Comparison of ENCODE assay signal across 8 cellular contexts in genomic region chr7:30468791-30469190, GRCh38. TPM values are rescaled to one million over a fixed set of nuclear protein-coding genes. Genes with fewer than 3 reads are reported as not detected.
A peak's percentile ranks its signal among the peaks of the same experiment; 100 is the strongest.
DNase-seq lines count a peak whose midpoint lies in the region; ATAC-seq and TF ChIP-seq lines count a peak whose summit lies in the region.
"Had no signal": no experiment of that assay in that cellular context is flagged by ENCODE, and none has a peak within 500 bp of the region (broad histone marks: within the 10 kb centered on the region; RNA-seq: fewer than 3 reads in every experiment).

No MANE protein-coding gene starts in this region.

- in situ Hi-C loops in KBM-7 (cut with MboI; ENCODE audit: low pct_unique_long_range_greater_than_20kb, low sequenced_read_pairs) = no loop called here

- H3K4me1 ChIP-seq in tibial nerve = peaks cover 0 to 98% (median 84%) of the 10 kb centered on the region in 4 donors

- no peak for TF ChIP-seq EP300 in tibial nerve (IDR thresholded peaks at IDR 0.05)

- WGBS in tibial nerve, 2 donors = 32 to 36% methylated on average over 4 of the region's 4 CpGs

- peaks cover 48% of the 10 kb centered on the region for H3K4me1 Mint-ChIP-seq in activated T-helper 17 cell treated with anti-CD3 and anti-CD28 coated beads, Interleukin-2, amount 50 U/mL, for 72 hours
- peaks cover 74% of the 10 kb centered on the region for H3K4me1 Mint-ChIP-seq in mesothelial cell of epicardium

- H3K36me3 Mint-ChIP-seq in activated T-helper 17 cell treated with anti-CD3 and anti-CD28 coated beads, Interleukin-2, amount 50 U/mL, for 72 hours (ENCODE audit: low read depth) = peaks cover 4% of the 10 kb centered on the region
- no peaks in the 10 kb centered on the region for H3K36me3 Mint-ChIP-seq in mesothelial cell of epicardium

- no peak for ATAC-seq in activated T-helper 17 cell treated with anti-CD3 and anti-CD28 coated beads, Interleukin-2, amount 50 U/mL, for 72 hours (replicated peaks)
- no peak for ATAC-seq in GM21390 (IDR thresholded peaks at IDR 0.05; ENCODE audit: unreplicated experiment)

- H3K36me3 ChIP-seq in tibial nerve = no peaks in the 10 kb centered on the region

- no peaks in the 10 kb centered on the region for H3K9me3 ChIP-seq in tibial nerve

- H3K27me3 ChIP-seq in tibial nerve = no peaks in the 10 kb centered on the region

- TF ChIP-seq CTCF in mesothelial cell of epicardium (IDR thresholded peaks at IDR 0.05; ENCODE audit: unreplicated experiment) (no peak), tibial nerve (IDR thresholded peaks at IDR 0.05) (no peak)

- no peaks in the 10 kb centered on the region for H3K27me3 Mint-ChIP-seq in activated T-helper 17 cell treated with anti-CD3 and anti-CD28 coated beads, Interleukin-2, amount 50 U/mL, for 72 hours
- no peaks in the 10 kb centered on the region for H3K27me3 Mint-ChIP-seq in mesothelial cell of epicardium (ENCODE audit: low read depth)

- no peak for TF ChIP-seq POLR2A in tibial nerve (IDR thresholded peaks at IDR 0.05)

- H3K27ac ChIP-seq in epithelial cell of prostate = peak overlapping the region; percentile 74
- H3K27ac ChIP-seq in tibial nerve = peak overlapping the region; percentile 65 to 97 (median 82)

- H3K4me3 Mint-ChIP-seq in activated T-helper 17 cell treated with anti-CD3 and anti-CD28 coated beads, Interleukin-2, amount 50 U/mL, for 72 hours = no peak overlapping the region
- no peak overlapping the region for H3K4me3 Mint-ChIP-seq in mesothelial cell of epicardium

- peak overlapping the region; percentile 31 for H3K27ac Mint-ChIP-seq in activated T-helper 17 cell treated with anti-CD3 and anti-CD28 coated beads, Interleukin-2, amount 50 U/mL, for 72 hours
- peak overlapping the region; percentile 91 for H3K27ac Mint-ChIP-seq in mesothelial cell of epicardium

- H3K4me3 ChIP-seq in tibial nerve = peak overlapping the region in 1 of 4 donors; percentile 24

- H3K9me3 Mint-ChIP-seq in activated T-helper 17 cell treated with anti-CD3 and anti-CD28 coated beads, Interleukin-2, amount 50 U/mL, for 72 hours = no peaks in the 10 kb centered on the region
- H3K9me3 Mint-ChIP-seq in mesothelial cell of epicardium = no peaks in the 10 kb centered on the region

- DNase-seq in epithelial cell of prostate (ENCODE audit: low read depth, low spot score) (no peak), mesothelial cell of epicardium (ENCODE audit: low spot score in 2 of 2, unreplicated experiment in 2 of 2) (no peak), tibial nerve (ENCODE audit: low spot score in 2 of 2) (no peak), nucleus accumbens (lab: John Stamatoyannopoulos, UW) (no peak), KBM-7 (no peak)
- DNase-seq: central memory CD4-positive, alpha-beta T cell had no signal

RNA-seq across cellular contexts. Expression of gene NOD1, which starts 9.8 kb away (rescaled TPM):
- 10 to 100 TPM; 11.4 to 14.5 TPM for total RNA-seq in activated T-helper 17 cell treated with anti-CD3 and anti-CD28 coated beads, Interleukin-2, amount 50 U/mL, for 72 hours
- total RNA-seq in mesothelial cell of epicardium = 9.5 to 10.3 TPM (median 10.2 TPM) in 3 replicates
- total RNA-seq in tibial nerve = 10 to 100 TPM; 14.9 to 50.4 (median 31.8) TPM

RNA-seq across cellular contexts. Expression of gene GGCT, which starts 35.8 kb away (rescaled TPM):
- 10 to 100 TPM; 35.5 to 68.3 TPM for total RNA-seq in activated T-helper 17 cell treated with anti-CD3 and anti-CD28 coated beads, Interleukin-2, amount 50 U/mL, for 72 hours
- total RNA-seq in mesothelial cell of epicardium = 36.5 to 37.5 TPM (median 36.6 TPM) in 3 replicates
- 10 to 100 TPM; 12.2 to 39.6 (median 29.6) TPM for total RNA-seq in tibial nerve
